Comparison of ENCODE assay signal across 8 cellular contexts in genomic region chr17:64781013-64781392, GRCh38.
DNase-seq lines count a peak whose midpoint lies in the region; ATAC-seq, FAIRE-seq and TF ChIP-seq lines count a peak whose summit lies in the region.

No MANE protein-coding gene starts in this region.

- in situ Hi-C loops in brain microvascular endothelial cell (cut with HindIII; ENCODE audit: low pct_ligation_motif_present, low sequenced_read_pairs): no loop called here

- H3K27ac ChIP-seq in A549 (peak overlapping the region; percentile 49 to 68; a peak in 5 of 6 replicates), brain microvascular endothelial cell (no peak overlapping the region), right lobe of liver (peak overlapping the region in 2 of 3 donors; percentile 15 to 19), aorta (ENCODE audit: low read depth in 1 of 2, low read length in 2 of 2) (no peak overlapping the region)

- ATAC-seq in A549: peak; percentile 14 to 42; a peak in 4 of 6 replicates
- ATAC-seq in right lobe of liver: peak; percentile 2 to 7 (median 2)
- ATAC-seq in aorta (ENCODE audit: low FRiP score): peak; percentile 26
- no peak for ATAC-seq in GM21529 (IDR thresholded peaks at IDR 0.05; ENCODE audit: unreplicated experiment)

- no peak for DNase-seq in A549 (ENCODE audit: low read depth in 1 of 2, low spot score in 1 of 2)
- DNase-seq in HK-2 (ENCODE audit: unreplicated experiment): peak; percentile 41
- DNase-seq in brain microvascular endothelial cell: no peak
- DNase-seq in right lobe of liver: no peak
- DNase-seq in aorta: no peak
- DNase-seq in NCI-H2029 (lab: John Stamatoyannopoulos, UW): no peak
- DNase-seq in GDM1 (lab: John Stamatoyannopoulos, UW): no peak

- intact Hi-C loops in right lobe of liver (cut with DNase I): no loop called here
- intact Hi-C loops in aorta (cut with DNase I): no loop called here

- CTCF ChIA-PET in A549 (lab: Yijun Ruan, JAX): interaction anchor here (1.4 kb wide), 1 partner anchor 9 kb away, joined by 4 read pairs; no protein-coding TSS in a partner anchor

- no peak for TF ChIP-seq EP300 in A549 (IDR thresholded peaks at IDR 0.05)

- H3K4me3 ChIP-seq in A549: peak overlapping the region; percentile 51
- H3K4me3 ChIP-seq in brain microvascular endothelial cell (ENCODE audit: low read depth, low read length): peak overlapping the region; percentile 42
- peak overlapping the region; percentile 29 to 44 (median 37) for H3K4me3 ChIP-seq in right lobe of liver
- no peak overlapping the region for H3K4me3 ChIP-seq in aorta (ENCODE audit: low read length in 2 of 2)

- H3K27me3 ChIP-seq in brain microvascular endothelial cell (replicated peaks) (peaks cover 11% of the 10 kb centered on the region), right lobe of liver (no peaks in the 10 kb centered on the region), aorta (ENCODE audit: control insufficient read depth in 1 of 2, insufficient read depth in 2 of 2, low read length in 1 of 2) (no peaks in the 10 kb centered on the region)

- TF ChIP-seq CTCF in A549 (IDR thresholded peaks at IDR 0.05) (no peak), brain microvascular endothelial cell (IDR thresholded peaks at IDR 0.05; ENCODE audit: low read depth, low read length, missing control alignments) (no peak), right lobe of liver (IDR thresholded peaks at IDR 0.05) (no peak)

- H3K4me2 ChIP-seq in A549: peak overlapping the region; percentile 99

- POLR2A ChIA-PET in A549 (lab: Yijun Ruan, JAX): no interaction called here

- H3K36me3 ChIP-seq in brain microvascular endothelial cell (replicated peaks): peaks cover 2% of the 10 kb centered on the region
- H3K36me3 ChIP-seq in right lobe of liver: peaks cover 0 to 1% (median 0%) of the 10 kb centered on the region in 4 donors
- H3K36me3 ChIP-seq in aorta (ENCODE audit: control insufficient read depth in 1 of 2, insufficient read depth in 2 of 2, low read length in 1 of 2): peaks cover 0 to 6% of the 10 kb centered on the region in 2 donors

- FAIRE-seq in A549 (lab: Jason Lieb, UNC): no peak

- WGBS in A549 (ENCODE audit: missing lambda C conversion rate): 41% methylated on average over 21 of the region's 31 CpGs
- WGBS in right lobe of liver (ENCODE audit: insufficient coverage, low coverage, low lambda C conversion rate, missing lambda C conversion rate): no CpG with 5 or more reads among the region's 31 CpGs
- 1% methylated on average over 21 to 31 of the region's 31 CpGs for WGBS in aorta, 2 donors

- H3K9me3 ChIP-seq in A549: no peaks in the 10 kb centered on the region
- no peaks in the 10 kb centered on the region for H3K9me3 ChIP-seq in right lobe of liver
- H3K9me3 ChIP-seq in aorta (ENCODE audit: control insufficient read depth, low read length): no peaks in the 10 kb centered on the region

- TF ChIP-seq POLR2A in A549 (IDR thresholded peaks at IDR 0.05; ENCODE audit: low read length): no peak
- no peak for TF ChIP-seq POLR2A in right lobe of liver (IDR thresholded peaks at IDR 0.05)

- TF ChIP-seq RAD21 in A549 (conservative IDR thresholded peaks at IDR 0.05 in 1 of 2, IDR thresholded peaks at IDR 0.05 in 1 of 2): no peak

- H3K4me1 ChIP-seq in A549: peaks cover 15% of the 10 kb centered on the region; the same call in 2 of the 3 replicates
- peaks cover 0 to 47% (median 3%) of the 10 kb centered on the region in 4 donors for H3K4me1 ChIP-seq in right lobe of liver
- no peaks in the 10 kb centered on the region for H3K4me1 ChIP-seq in aorta (ENCODE audit: control insufficient read depth in 1 of 2, insufficient read depth in 2 of 2, low read length in 2 of 2)

TF ChIP-seq in A549, 52 proteins besides CTCF, POLR2A, EP300 and RAD21:
- no peak for TF ChIP-seq ZNF302 (CRISPR knock-in tag; IDR thresholded peaks at IDR 0.05)
- TF ChIP-seq, protein P1, sequence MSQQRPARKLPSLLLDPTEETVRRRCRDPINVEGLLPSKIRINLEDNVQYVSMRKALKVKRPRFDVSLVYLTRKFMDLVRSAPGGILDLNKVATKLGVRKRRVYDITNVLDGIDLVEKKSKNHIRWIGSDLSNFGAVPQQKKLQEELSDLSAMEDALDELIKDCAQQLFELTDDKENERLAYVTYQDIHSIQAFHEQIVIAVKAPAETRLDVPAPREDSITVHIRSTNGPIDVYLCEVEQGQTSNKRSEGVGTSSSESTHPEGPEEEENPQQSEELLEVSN (IDR thresholded peaks at IDR 0.05; ENCODE audit: borderline replicate concordance, low read depth): peak; percentile 53; the same call in 1 of the 2 replicates
TF ChIP-seq in A549: peak in this region for 1.

Comparison
In these comparisons a context has a peak if more than half of its experiments do, and no peak if none do; other contexts are left out.
1. H3K27ac ChIP-seq: peak in A549 (2 of 2) and right lobe of liver (2 of 3); none in brain microvascular endothelial cell (single experiment) and aorta (0 of 2).
2. H3K4me3 ChIP-seq: peak in A549 (single experiment), brain microvascular endothelial cell (single experiment) and right lobe of liver (3 of 3); none in aorta (0 of 2).